10 cellular contexts compared by ENCODE assay signal in the genomic region with DNA sequence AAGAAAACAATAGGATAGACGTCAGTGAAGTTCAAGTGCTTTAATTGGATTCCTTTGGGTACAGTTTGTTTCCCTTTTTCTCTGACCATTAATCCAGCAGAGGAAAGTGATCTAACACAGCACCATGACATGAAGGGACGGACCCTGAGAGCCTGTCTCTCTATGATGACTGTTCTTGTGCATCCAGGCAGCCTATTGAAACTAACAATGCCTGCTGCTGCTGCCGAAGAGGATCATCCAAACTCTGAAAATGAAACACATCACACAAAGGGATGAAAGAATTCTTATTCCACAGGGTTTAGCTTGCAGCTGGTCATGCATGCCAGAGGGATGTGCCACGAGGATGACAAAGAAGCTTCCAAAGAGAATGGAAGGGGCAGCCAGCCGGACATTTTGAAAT.
DNase-seq lines count a peak whose midpoint lies in the region; ATAC-seq and TF ChIP-seq lines count a peak whose summit lies in the region.
"Had no signal": no experiment of that assay in that cellular context is flagged by ENCODE, and none has a peak within 500 bp of the region (broad histone marks: within the 10 kb centered on the region; RNA-seq: fewer than 3 reads in every experiment).

No MANE protein-coding gene starts in this region.

- no peaks in the 10 kb centered on the region for H3K9me3 Mint-ChIP-seq in activated T-cell treated with anti-CD3 and anti-CD28 coated beads, Interleukin-2, amount 50 U/mL, for 4 hours
- H3K9me3 Mint-ChIP-seq: T-helper 1 cell treated with Interleukin-12 subunit alpha and Interleukin-12 subunit beta and Interleukin-4 antibody, amounts not matched to agents 30 μg/mL and 1 μg/mL, for 36 hours had no signal

- no peak overlapping the region for H2BK12ac ChIP-seq in mesenchymal stem cell (ENCODE audit: low read length in 2 of 2)

- H3K27me3 Mint-ChIP-seq in activated T-cell treated with anti-CD3 and anti-CD28 coated beads, Interleukin-2, amount 50 U/mL, for 4 hours (ENCODE audit: low read depth) = no peaks in the 10 kb centered on the region
- H3K27me3 Mint-ChIP-seq in T-helper 17 cell = no peaks in the 10 kb centered on the region

- H2BK5ac ChIP-seq in mesenchymal stem cell (ENCODE audit: low read depth, low read length, poor library complexity, severe bottlenecking) = no peak overlapping the region

- WGBS in mesenchymal stem cell = 79% methylated on average over 4 of the region's 5 CpGs

- no peak overlapping the region for H3K4me3 Mint-ChIP-seq in activated T-cell treated with anti-CD3 and anti-CD28 coated beads, Interleukin-2, amount 50 U/mL, for 4 hours
- no peak overlapping the region for H3K4me3 Mint-ChIP-seq in T-helper 17 cell
- H3K4me3 Mint-ChIP-seq: T-helper 1 cell treated with Interleukin-12 subunit alpha and Interleukin-12 subunit beta and Interleukin-4 antibody, amounts not matched to agents 30 μg/mL and 1 μg/mL, for 36 hours had no signal

- H2AK5ac ChIP-seq in mesenchymal stem cell (ENCODE audit: low read length, severe bottlenecking) = no peak overlapping the region

- no peak overlapping the region for H3K14ac ChIP-seq in mesenchymal stem cell (ENCODE audit: low read length in 2 of 2)

- peaks cover 33% of the 10 kb centered on the region for H3K36me3 Mint-ChIP-seq in activated T-cell treated with anti-CD3 and anti-CD28 coated beads, Interleukin-2, amount 50 U/mL, for 4 hours (ENCODE audit: insufficient read depth)
- H3K36me3 Mint-ChIP-seq in T-helper 17 cell (ENCODE audit: low read depth) = peaks cover 5% of the 10 kb centered on the region

- H4K91ac ChIP-seq in mesenchymal stem cell (ENCODE audit: low read length) = no peak overlapping the region

- ATAC-seq in thoracic aorta (ENCODE audit: insufficient number of reproducible peaks, low FRiP score, low read depth) (peak; percentile 24), GM18861 (IDR thresholded peaks at IDR 0.05; ENCODE audit: unreplicated experiment) (no peak), T-helper 17 cell (no peak)
- no peak for ATAC-seq in activated T-cell treated with anti-CD3 and anti-CD28 coated beads, Interleukin-2, amount 50 U/mL, for 4 hours
- ATAC-seq: left colon had no signal

- H3K4me1 Mint-ChIP-seq in activated T-cell treated with anti-CD3 and anti-CD28 coated beads, Interleukin-2, amount 50 U/mL, for 4 hours (ENCODE audit: low read depth) = peaks cover 28% of the 10 kb centered on the region
- peaks cover 17% of the 10 kb centered on the region for H3K4me1 Mint-ChIP-seq in T-helper 17 cell

- H3K4me1 ChIP-seq in mesenchymal stem cell (ENCODE audit: control insufficient read depth, insufficient read depth, low read depth, low read length) = no peaks in the 10 kb centered on the region
- H3K4me1 ChIP-seq in thoracic aorta (ENCODE audit: control insufficient read depth in 1 of 2, low read depth in 2 of 2) = peaks cover 21 to 38% of the 10 kb centered on the region in 2 donors

- H3K27me3 ChIP-seq in dorsolateral prefrontal cortex (no peaks in the 10 kb centered on the region), mesenchymal stem cell (ENCODE audit: control insufficient read depth in 1 of 2, insufficient read depth in 1 of 2, low read length in 2 of 2) (no peaks in the 10 kb centered on the region), thoracic aorta (replicated peaks; ENCODE audit: insufficient read depth) (no peaks in the 10 kb centered on the region)

- DNase-seq in M059J (ENCODE audit: low read depth) (peak; percentile 83), dorsolateral prefrontal cortex (peak in 9 of 10 donors; percentile 17 to 78 (median 47)), mesenchymal stem cell (peak; percentile 34), thoracic aorta (ENCODE audit: low spot score) (no peak), T-helper 17 cell (no peak)
- no peak for DNase-seq in activated T-cell treated with anti-CD3 and anti-CD28 coated beads, Interleukin-2, amount 50 U/mL, for 4 hours
- DNase-seq: cortex of kidney, left colon had no signal

- H3K79me1 ChIP-seq in mesenchymal stem cell (replicated peaks; ENCODE audit: low read length, poor library complexity, severe bottlenecking) = no peaks in the 10 kb centered on the region

- H3K36me3 ChIP-seq in mesenchymal stem cell (ENCODE audit: control insufficient read depth in 1 of 2, insufficient read depth in 2 of 2, low read depth in 1 of 2, low read length in 2 of 2) (peaks cover 0 to 1% of the 10 kb centered on the region in 2 experiments), thoracic aorta (no peaks in the 10 kb centered on the region)

- no peak overlapping the region for H3K27ac Mint-ChIP-seq in T-helper 17 cell
- H3K27ac Mint-ChIP-seq: T-helper 1 cell treated with Interleukin-12 subunit alpha and Interleukin-12 subunit beta and Interleukin-4 antibody, amounts not matched to agents 30 μg/mL and 1 μg/mL, for 36 hours had no signal

- no peak overlapping the region for H2BK15ac ChIP-seq in mesenchymal stem cell (ENCODE audit: low read depth, poor library complexity, severe bottlenecking)

- no peak overlapping the region for H3K4me2 ChIP-seq in mesenchymal stem cell (ENCODE audit: low read length, poor library complexity, severe bottlenecking)

- peak overlapping the region in 52 of 59 donors; percentile 1 to 61 (median 36) for H3K4me3 ChIP-seq in dorsolateral prefrontal cortex
- H3K4me3 ChIP-seq in mesenchymal stem cell (ENCODE audit: insufficient read depth in 1 of 2, low read depth in 1 of 2, low read length in 2 of 2) = peak overlapping the region in 1 of 2 experiments; percentile 55
- H3K4me3 ChIP-seq in thoracic aorta = peak overlapping the region; percentile 43

- H2BK120ac ChIP-seq in mesenchymal stem cell (ENCODE audit: low read depth, low read length) = no peak overlapping the region

- peak in 3 of 56 donors; percentile 13 to 16 (median 16) for TF ChIP-seq CTCF in dorsolateral prefrontal cortex (IDR thresholded peaks at IDR 0.05 in 54 of 56, conservative IDR thresholded peaks at IDR 0.05 in 2 of 56; ENCODE audit: low read depth in 1 of 56, partially characterized antibody in 56 of 56)
- TF ChIP-seq CTCF in thoracic aorta (IDR thresholded peaks at IDR 0.05) = no peak

- H3K23ac ChIP-seq in mesenchymal stem cell (ENCODE audit: low read length in 2 of 2) = no peak overlapping the region

- H3K9me3 ChIP-seq in mesenchymal stem cell (ENCODE audit: control insufficient read depth, low read length) = peaks cover 7% of the 10 kb centered on the region
- no peaks in the 10 kb centered on the region for H3K9me3 ChIP-seq in thoracic aorta
- no peaks in the 10 kb centered on the region for H3K9me3 ChIP-seq in T-helper 17 cell (ENCODE audit: control insufficient read depth, low read length, poor library complexity, severe bottlenecking)

- no peak overlapping the region for H3K18ac ChIP-seq in mesenchymal stem cell (ENCODE audit: low read depth in 1 of 2, low read length in 2 of 2)

- H3K27ac ChIP-seq in dorsolateral prefrontal cortex = peak overlapping the region; percentile 63 to 98 (median 92)
- no peak overlapping the region for H3K27ac ChIP-seq in mesenchymal stem cell (ENCODE audit: low read length, poor library complexity, severe bottlenecking)
- peak overlapping the region in 1 of 2 donors; percentile 46 for H3K27ac ChIP-seq in thoracic aorta

- H3K9ac ChIP-seq in mesenchymal stem cell (ENCODE audit: low read length) = peak overlapping the region; percentile 84

- no peak overlapping the region for H4K8ac ChIP-seq in mesenchymal stem cell (ENCODE audit: low read length)

- intact Hi-C loops in dorsolateral prefrontal cortex (cut with DNase I) = no loop called here

- H3K4ac ChIP-seq in mesenchymal stem cell (ENCODE audit: low read depth in 1 of 2, low read length in 2 of 2) = no peak overlapping the region

- H2AFZ ChIP-seq in mesenchymal stem cell (ENCODE audit: low read depth, low read length) = no peak overlapping the region

Comparison
In these comparisons a context has a peak if more than half of its experiments do, and no peak if none do; other contexts are left out.
1. DNase-seq: peak in M059J (single experiment), dorsolateral prefrontal cortex (9 of 10) and mesenchymal stem cell (single experiment); none in thoracic aorta (single experiment), activated T-cell treated with anti-CD3 and anti-CD28 coated beads, Interleukin-2, amount 50 U/mL, for 4 hours (single experiment) and T-helper 17 cell (0 of 3).